1 cellular context compared by ENCODE assay signal in the genomic region with DNA sequence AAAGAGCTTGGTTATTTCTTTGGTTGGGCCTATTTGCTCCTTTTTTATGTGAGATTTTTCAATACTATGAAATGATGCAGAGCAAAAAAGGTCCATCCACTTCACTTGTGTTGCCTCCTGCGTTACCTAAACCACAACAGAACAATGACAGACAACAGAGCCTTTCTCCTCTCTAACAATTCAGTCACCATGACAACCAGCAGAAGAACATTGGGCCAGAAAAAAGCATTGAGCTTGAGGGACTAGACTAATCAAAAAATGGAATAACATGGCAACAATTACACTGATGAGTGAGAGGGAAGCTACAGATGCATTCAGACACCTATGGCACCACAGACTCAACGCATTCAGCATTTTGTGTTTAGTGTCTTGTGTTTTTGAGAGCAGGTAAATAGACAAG.
TF ChIP-seq lines count a peak whose summit lies in the region.

No MANE protein-coding gene starts in this region.

TF ChIP-seq in H1, 55 proteins besides CTCF, POLR2A, EP300 and RAD21 (continued from another document):
- TF ChIP-seq, protein P1, sequence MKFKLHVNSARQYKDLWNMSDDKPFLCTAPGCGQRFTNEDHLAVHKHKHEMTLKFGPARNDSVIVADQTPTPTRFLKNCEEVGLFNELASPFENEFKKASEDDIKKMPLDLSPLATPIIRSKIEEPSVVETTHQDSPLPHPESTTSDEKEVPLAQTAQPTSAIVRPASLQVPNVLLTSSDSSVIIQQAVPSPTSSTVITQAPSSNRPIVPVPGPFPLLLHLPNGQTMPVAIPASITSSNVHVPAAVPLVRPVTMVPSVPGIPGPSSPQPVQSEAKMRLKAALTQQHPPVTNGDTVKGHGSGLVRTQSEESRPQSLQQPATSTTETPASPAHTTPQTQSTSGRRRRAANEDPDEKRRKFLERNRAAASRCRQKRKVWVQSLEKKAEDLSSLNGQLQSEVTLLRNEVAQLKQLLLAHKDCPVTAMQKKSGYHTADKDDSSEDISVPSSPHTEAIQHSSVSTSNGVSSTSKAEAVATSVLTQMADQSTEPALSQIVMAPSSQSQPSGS (IDR thresholded peaks at IDR 0.05; ENCODE audit: low read length), result no peak
- no peak for TF ChIP-seq CHD1 (IDR thresholded peaks at IDR 0.05; ENCODE audit: low read depth, low read length)
- no peak for TF ChIP-seq JUND (IDR thresholded peaks at IDR 0.05; ENCODE audit: low read length)
- no peak for TF ChIP-seq TEAD4 (IDR thresholded peaks at IDR 0.05; ENCODE audit: low read depth, low read length)
